Comparison of ENCODE assay signal across 33 cellular contexts in genomic region chr2:171889333-171889732, GRCh38.
"Had no signal": no experiment of that assay in that cellular context is flagged by ENCODE, and none has a peak within 500 bp of the region (broad histone marks: within the 10 kb centered on the region; RNA-seq: fewer than 3 reads in every experiment).

No MANE protein-coding gene starts in this region.

- H3K4me2 ChIP-seq: hepatocyte had no signal

- H2AFZ ChIP-seq: hepatocyte, parathyroid adenoma had no signal

- H3K79me2 ChIP-seq: hepatocyte had no signal

- H3K27ac Mint-ChIP-seq: activated CD4-positive, alpha-beta T cell treated with anti-CD3 and anti-CD28 coated beads for 36 hours; activated T-helper 1 cell treated with anti-CD3 and anti-CD28 coated beads, Interleukin-12 subunit alpha, Interleukin-12 subunit beta, Interleukin-2, Interleukin-4 antibody, amounts not matched to agents 30 ng/mL and 10 ng/mL and 1 ng/mL, durations not matched to agents 14 hours and 24 hours and 36 hours; immature natural killer cell; memory B cell; stimulated activated naive B cell treated with anti-CD40 and anti-IgM and Interleukin-4, amounts not matched to agents 10 μg/mL and 1 μg/mL and 100 μg/mL, for 72 hours had no signal

- H3K4me3 ChIP-seq: body of pancreas, cardiac muscle cell, coronary artery, dorsolateral prefrontal cortex, gastroesophageal sphincter, hepatocyte, right atrium auricular region, stomach, thyroid gland, upper lobe of right lung had no signal

- H3K27ac ChIP-seq: body of pancreas, cardiac muscle cell, coronary artery, dorsolateral prefrontal cortex, gastroesophageal sphincter, hepatocyte, parathyroid adenoma, right atrium auricular region, stomach, thyroid gland, upper lobe of right lung had no signal

- H3K9me3 Mint-ChIP-seq: activated T-helper 1 cell treated with anti-CD3 and anti-CD28 coated beads, Interleukin-12 subunit alpha, Interleukin-12 subunit beta, Interleukin-2, Interleukin-4 antibody, amounts not matched to agents 30 ng/mL and 10 ng/mL and 1 ng/mL, durations not matched to agents 14 hours and 24 hours and 36 hours; immature natural killer cell; memory B cell; naive thymus-derived CD4-positive, alpha-beta T cell; neural crest cell; stimulated activated naive B cell treated with anti-CD40 and anti-IgM and Interleukin-4, amounts not matched to agents 10 μg/mL and 1 μg/mL and 100 μg/mL, for 72 hours had no signal

- ATAC-seq: activated CD4-positive, alpha-beta T cell treated with anti-CD3 and anti-CD28 coated beads for 36 hours; body of pancreas; gastroesophageal sphincter; left colon; naive thymus-derived CD4-positive, alpha-beta T cell; stimulated activated naive B cell treated with anti-CD40 and anti-IgM and Interleukin-4, amounts not matched to agents 10 μg/mL and 1 μg/mL and 100 μg/mL, for 72 hours; upper lobe of right lung had no signal

- H3K9me3 ChIP-seq: body of pancreas, gastroesophageal sphincter, right atrium auricular region, stomach, thyroid gland, upper lobe of right lung had no signal

- DNase-seq: activated CD4-positive, alpha-beta T cell treated with anti-CD3 and anti-CD28 coated beads for 36 hours; activated CD4-positive, alpha-beta T cell treated with anti-CD3 and anti-CD28 coated beads, Interleukin-2, amount 50 U/mL, for 4 hours; activated CD4-positive, CD25-positive, alpha-beta regulatory T cell; activated gamma-delta T cell; activated naive CD4-positive, alpha-beta T cell treated with anti-CD3 and anti-CD28 coated beads, Interleukin-2, amount 50 U/mL, for 16 hours; amniotic stem cell; body of pancreas; cerebellar nuclear complex; dorsolateral prefrontal cortex; effector memory CD4-positive, alpha-beta T cell; erythroblast; immature natural killer cell; kidney; left colon; midbrain; naive thymus-derived CD4-positive, alpha-beta T cell; nucleus accumbens; stimulated activated CD4-positive, alpha-beta T cell treated with anti-CD3 and anti-CD28 coated beads, Interleukin-15, amount 100 ng/mL, for 24 hours; stimulated activated CD4-positive, alpha-beta T cell treated with anti-CD3 and anti-CD28 coated beads, Interleukin-2, amount 100 ng/mL, for 24 hours; stimulated activated naive B cell treated with anti-CD40 and anti-IgM and Interleukin-4, amounts not matched to agents 10 μg/mL and 1 μg/mL and 100 μg/mL, for 72 hours; stomach; T-helper 1 cell; thyroid gland; upper lobe of right lung had no signal

- H3K4me3 Mint-ChIP-seq: activated CD4-positive, alpha-beta T cell treated with anti-CD3 and anti-CD28 coated beads for 36 hours; activated T-helper 1 cell treated with anti-CD3 and anti-CD28 coated beads, Interleukin-12 subunit alpha, Interleukin-12 subunit beta, Interleukin-2, Interleukin-4 antibody, amounts not matched to agents 30 ng/mL and 10 ng/mL and 1 ng/mL, durations not matched to agents 14 hours and 24 hours and 36 hours; immature natural killer cell; memory B cell; neural crest cell; stimulated activated naive B cell treated with anti-CD40 and anti-IgM and Interleukin-4, amounts not matched to agents 10 μg/mL and 1 μg/mL and 100 μg/mL, for 72 hours had no signal

- H3K36me3 ChIP-seq: right atrium auricular region, thyroid gland, upper lobe of right lung had no signal

- H3K27me3 Mint-ChIP-seq: activated CD4-positive, alpha-beta T cell treated with anti-CD3 and anti-CD28 coated beads for 36 hours; memory B cell; naive thymus-derived CD4-positive, alpha-beta T cell; stimulated activated naive B cell treated with anti-CD40 and anti-IgM and Interleukin-4, amounts not matched to agents 10 μg/mL and 1 μg/mL and 100 μg/mL, for 72 hours had no signal

- H3K27me3 ChIP-seq: body of pancreas, cardiac muscle cell, dorsolateral prefrontal cortex, gastroesophageal sphincter, hepatocyte, right atrium auricular region, stomach, thyroid gland, upper lobe of right lung had no signal

- H3K9ac ChIP-seq: parathyroid adenoma had no signal
